In the genomic region with DNA sequence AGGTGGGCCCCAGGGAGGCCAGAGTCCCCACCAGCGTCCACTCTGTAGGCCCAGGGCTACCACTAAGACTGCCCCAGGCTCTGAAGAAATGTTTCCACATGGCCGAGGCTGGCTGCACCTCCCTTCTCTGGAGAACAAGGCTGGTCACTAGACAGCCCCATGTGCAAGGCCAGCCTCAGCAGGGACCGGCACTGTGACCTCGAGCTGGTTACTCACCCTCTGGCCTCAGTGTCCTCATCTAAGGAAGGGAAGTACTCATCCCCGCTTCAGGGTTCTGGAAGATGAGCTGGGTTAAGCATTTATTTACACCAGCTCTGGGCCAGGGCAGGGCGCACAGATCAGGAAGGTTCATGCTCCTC, we compare ENCODE assay signal across 28 cellular contexts. TPM values are rescaled to one million over a fixed set of nuclear protein-coding genes. Genes with fewer than 3 reads are reported as not detected.
"Had no signal": no experiment of that assay in that cellular context is flagged by ENCODE, and none has a peak within 500 bp of the region (broad histone marks: within the 10 kb centered on the region; RNA-seq: fewer than 3 reads in every experiment).

No MANE protein-coding gene starts in this region.

- H3K9me3 Mint-ChIP-seq: natural killer cell treated with Interleukin-12 subunit alpha and Interleukin-12 subunit beta and Interleukin-15 and Interleukin-18, amount 100 ng/mL, for 72 hours; nephron progenitor cell; neural crest cell; stimulated activated effector memory CD8-positive, alpha-beta T cell treated with anti-CD3 and anti-CD28 coated beads, Interleukin-12 subunit alpha, Interleukin-12 subunit beta, amount 100 ng/mL, for 72 hours; stimulated activated naive B cell treated with anti-CD40 and anti-IgM and Interleukin-4, amounts not matched to agents 10 μg/mL and 1 μg/mL and 100 μg/mL, for 72 hours; stimulated activated naive CD8-positive, alpha-beta T cell treated with anti-CD3 and anti-CD28 coated beads, Interleukin-15, Interleukin-2, amounts not matched to agents 100 ng/mL and 50 ng/mL, for 24 hours had no signal

- H3K36me3 ChIP-seq: ovary had no signal

- H3K27me3 ChIP-seq: neutrophil, ovary, right lobe of liver, sigmoid colon, stomach, thyroid gland, tibial nerve, upper lobe of left lung, vagina had no signal

- H3K9me3 ChIP-seq: neutrophil, ovary, psoas muscle, right lobe of liver, sigmoid colon, stomach, thoracic aorta, thyroid gland, tibial nerve, upper lobe of left lung, vagina had no signal

- H3K27ac Mint-ChIP-seq: natural killer cell treated with Interleukin-12 subunit alpha and Interleukin-12 subunit beta and Interleukin-15 and Interleukin-18, amount 100 ng/mL, for 72 hours; nephron progenitor cell; progenitor cell of endocrine pancreas; stimulated activated effector memory CD8-positive, alpha-beta T cell treated with anti-CD3 and anti-CD28 coated beads, Interleukin-12 subunit alpha, Interleukin-12 subunit beta, amount 100 ng/mL, for 72 hours; stimulated activated naive B cell treated with anti-CD40 and anti-IgM and Interleukin-4, amounts not matched to agents 10 μg/mL and 1 μg/mL and 100 μg/mL, for 72 hours; stimulated activated naive CD8-positive, alpha-beta T cell treated with anti-CD3 and anti-CD28 coated beads, Interleukin-15, Interleukin-2, amounts not matched to agents 100 ng/mL and 50 ng/mL, for 24 hours had no signal

- ATAC-seq: natural killer cell treated with Interleukin-12 subunit alpha and Interleukin-12 subunit beta and Interleukin-15 and Interleukin-18, amount 100 ng/mL, for 72 hours; psoas muscle; right cardiac atrium; right lobe of liver; stimulated activated effector memory CD8-positive, alpha-beta T cell treated with anti-CD3 and anti-CD28 coated beads, Interleukin-12 subunit alpha, Interleukin-12 subunit beta, amount 100 ng/mL, for 72 hours; stimulated activated naive B cell treated with anti-CD40 and anti-IgM and Interleukin-4, amounts not matched to agents 10 μg/mL and 1 μg/mL and 100 μg/mL, for 72 hours had no signal

- H3K79me2 ChIP-seq: parathyroid adenoma had no signal

- H3K4me3 ChIP-seq: ovary, psoas muscle, right lobe of liver, sigmoid colon, stomach, thoracic aorta, thyroid gland, tibial nerve, upper lobe of left lung, vagina had no signal

- H3K4me3 Mint-ChIP-seq: natural killer cell treated with Interleukin-12 subunit alpha and Interleukin-12 subunit beta and Interleukin-15 and Interleukin-18, amount 100 ng/mL, for 72 hours; nephron progenitor cell; neural crest cell; stimulated activated effector memory CD8-positive, alpha-beta T cell treated with anti-CD3 and anti-CD28 coated beads, Interleukin-12 subunit alpha, Interleukin-12 subunit beta, amount 100 ng/mL, for 72 hours; stimulated activated naive B cell treated with anti-CD40 and anti-IgM and Interleukin-4, amounts not matched to agents 10 μg/mL and 1 μg/mL and 100 μg/mL, for 72 hours; stimulated activated naive CD8-positive, alpha-beta T cell treated with anti-CD3 and anti-CD28 coated beads, Interleukin-15, Interleukin-2, amounts not matched to agents 100 ng/mL and 50 ng/mL, for 24 hours had no signal

- H3K27ac ChIP-seq: neutrophil, parathyroid adenoma, psoas muscle, right lobe of liver, sigmoid colon, stomach, thoracic aorta, thyroid gland, tibial nerve, upper lobe of left lung, vagina had no signal

- H2AFZ ChIP-seq: parathyroid adenoma had no signal

- H3K27me3 Mint-ChIP-seq: natural killer cell treated with Interleukin-12 subunit alpha and Interleukin-12 subunit beta and Interleukin-15 and Interleukin-18, amount 100 ng/mL, for 72 hours; progenitor cell of endocrine pancreas; stimulated activated naive B cell treated with anti-CD40 and anti-IgM and Interleukin-4, amounts not matched to agents 10 μg/mL and 1 μg/mL and 100 μg/mL, for 72 hours; stimulated activated naive CD8-positive, alpha-beta T cell treated with anti-CD3 and anti-CD28 coated beads, Interleukin-15, Interleukin-2, amounts not matched to agents 100 ng/mL and 50 ng/mL, for 24 hours had no signal

- DNase-seq: nephron progenitor cell; nucleus accumbens; psoas muscle; right cardiac atrium; right lobe of liver; sigmoid colon; small intestine; stimulated activated CD4-positive, alpha-beta T cell treated with anti-CD3 and anti-CD28 coated beads, Interleukin-15, amount 100 ng/mL, for 24 hours; stimulated activated CD4-positive, alpha-beta T cell treated with anti-CD3 and anti-CD28 coated beads, Interleukin-2, amount 100 ng/mL, for 24 hours; stimulated activated CD4-positive, alpha-beta T cell treated with anti-CD3 and anti-CD28 coated beads, Interleukin-2, amount 100 ng/mL, for 48 hours; stimulated activated CD4-positive, alpha-beta T cell treated with anti-CD3 and anti-CD28 coated beads, Interleukin-4, amount 100 ng/mL, for 24 hours; stimulated activated naive B cell treated with anti-CD40 and anti-IgM and Interleukin-4, amounts not matched to agents 10 μg/mL and 1 μg/mL and 100 μg/mL, for 72 hours; stimulated activated naive CD4-positive, alpha-beta T cell treated with Interleukin-2 at 50 U/mL for 16 hours; stomach; thyroid gland; trophoblast cell; upper lobe of left lung had no signal

- H3K4me1 ChIP-seq: psoas muscle, right lobe of liver, thyroid gland had no signal

RNA-seq across cellular contexts. Expression of gene CSDC2, which starts 19.2 kb away (rescaled TPM):
- total RNA-seq: natural killer cell treated with Interleukin-12 subunit alpha and Interleukin-12 subunit beta and Interleukin-15 and Interleukin-18, amount 100 ng/mL, for 72 hours had no signal
